In genomic region chr10:43137701-43137970, GRCh38 we compare ENCODE assay signal across 8 cellular contexts. TPM values are rescaled to one million over a fixed set of nuclear protein-coding genes. Genes with fewer than 3 reads are reported as not detected.
DNase-seq lines count a peak whose midpoint lies in the region; ATAC-seq and TF ChIP-seq lines count a peak whose summit lies in the region.

No MANE protein-coding gene starts in this region.

- 0 to 1% methylated on average over 28 of the region's 28 CpGs for WGBS in esophagus, 2 donors

- POLR2A ChIA-PET in BJ (lab: Charles Lee): no interaction called here

- no peaks in the 10 kb centered on the region for H3K27me3 Mint-ChIP-seq in stimulated activated naive CD8-positive, alpha-beta T cell treated with anti-CD3 and anti-CD28 coated beads, Interleukin-15, amount 100 ng/mL, for 72 hours

- no peaks in the 10 kb centered on the region for H3K9me3 ChIP-seq in esophagus (ENCODE audit: control insufficient read depth in 2 of 2, insufficient read depth in 1 of 2, low read depth in 1 of 2, low read length in 1 of 2)
- H3K9me3 ChIP-seq in mucosa of descending colon: no peaks in the 10 kb centered on the region

- CTCF ChIA-PET in BJ (lab: Yijun Ruan, JAX): interaction anchor here (0.7 to 1.7 kb wide), 3 partner anchors 23 to 67 kb away, joined by 3 to 4 read pairs (median 4); no protein-coding TSS in a partner anchor

- peak overlapping the region; percentile 73 for H3K4me3 ChIP-seq in BJ (ENCODE audit: low read depth, low read length)
- peak overlapping the region; percentile 84 for H3K4me3 ChIP-seq in Jurkat, Clone E6-1 (ENCODE audit: low read length)
- peak overlapping the region; percentile 81 to 96 for H3K4me3 ChIP-seq in esophagus (ENCODE audit: low read depth in 1 of 2, low read length in 2 of 2)
- H3K4me3 ChIP-seq in mucosa of descending colon: peak overlapping the region; percentile 62

- H3K4me1 ChIP-seq in esophagus (ENCODE audit: control insufficient read depth in 2 of 2, insufficient read depth in 2 of 2, low read length in 1 of 2) (no peaks in the 10 kb centered on the region), mucosa of descending colon (ENCODE audit: low read depth) (peaks cover 13% of the 10 kb centered on the region)

- intact Hi-C loops in mucosa of descending colon (cut with DNase I, micrococcal nuclease): no loop called here

- peak overlapping the region; percentile 87 to 95 for H3K27ac ChIP-seq in esophagus (ENCODE audit: low read depth in 2 of 2, low read length in 1 of 2)

- H3K4me3 Mint-ChIP-seq in stimulated activated naive CD8-positive, alpha-beta T cell treated with anti-CD3 and anti-CD28 coated beads, Interleukin-15, amount 100 ng/mL, for 72 hours: peak overlapping the region; percentile 99

- H3K36me3 ChIP-seq in BJ (ENCODE audit: control insufficient read depth, insufficient read depth, low read length) (no peaks in the 10 kb centered on the region), esophagus (ENCODE audit: control insufficient read depth in 2 of 2, insufficient read depth in 2 of 2, low read length in 1 of 2) (no peaks in the 10 kb centered on the region), mucosa of descending colon (ENCODE audit: low read depth) (no peaks in the 10 kb centered on the region)

- TF ChIP-seq CTCF in BJ (IDR thresholded peaks at IDR 0.05; ENCODE audit: insufficient read depth, low read depth, low read length) (no peak), mucosa of descending colon (IDR thresholded peaks at IDR 0.05) (no peak)

- DNase-seq in BJ (ENCODE audit: low read depth) (no peak), mucosa of descending colon (peak; percentile 37 to 64 (median 63)), NOMO-1 treated with dmso at 0.1 percent for 144 hours (lab: John Stamatoyannopoulos, UW; ENCODE audit: unreplicated experiment) (no peak)
- no peak for DNase-seq in Jurkat, Clone E6-1 (ENCODE audit: low read depth, low spot score)
- DNase-seq in activated CD4-positive, alpha-beta T cell treated with anti-CD3 and anti-CD28 coated beads, Interleukin-2, amount 50 U/mL, for 4 hours: peak; percentile 24 to 29
- DNase-seq in stimulated activated naive CD8-positive, alpha-beta T cell treated with anti-CD3 and anti-CD28 coated beads, Interleukin-15, amount 100 ng/mL, for 72 hours: peak; percentile 42 to 52

- no peaks in the 10 kb centered on the region for H3K9me3 Mint-ChIP-seq in stimulated activated naive CD8-positive, alpha-beta T cell treated with anti-CD3 and anti-CD28 coated beads, Interleukin-15, amount 100 ng/mL, for 72 hours

- H3K27me3 ChIP-seq in BJ (ENCODE audit: control insufficient read depth, insufficient read depth, low read length) (no peaks in the 10 kb centered on the region), esophagus (ENCODE audit: control insufficient read depth in 1 of 2, insufficient read depth in 2 of 2, low read length in 2 of 2) (no peaks in the 10 kb centered on the region)

- H3K4me1 Mint-ChIP-seq in stimulated activated naive CD8-positive, alpha-beta T cell treated with anti-CD3 and anti-CD28 coated beads, Interleukin-15, amount 100 ng/mL, for 72 hours: peaks cover 67% of the 10 kb centered on the region

- peak; percentile 11 for ATAC-seq in GM19395 (IDR thresholded peaks at IDR 0.05; ENCODE audit: unreplicated experiment)
- ATAC-seq in mucosa of descending colon: peak; percentile 42
- peak; percentile 44 for ATAC-seq in stimulated activated naive CD8-positive, alpha-beta T cell treated with anti-CD3 and anti-CD28 coated beads, Interleukin-15, amount 100 ng/mL, for 72 hours

- peak overlapping the region; percentile 97 to 98 for H3K27ac Mint-ChIP-seq in stimulated activated naive CD8-positive, alpha-beta T cell treated with anti-CD3 and anti-CD28 coated beads, Interleukin-15, amount 100 ng/mL, for 72 hours

RNA-seq across cellular contexts. Expression of gene CSGALNACT2, which starts 0.6 kb away (rescaled TPM):
- 14.1 and 24.9 TPM in 2 replicates for polyA plus RNA-seq in BJ (2011; rRNA removed)
- polyA minus RNA-seq in BJ (2011; rRNA and poly(A)+ RNA removed): 10.0 and 10.4 TPM in 2 replicates
- 22.8 TPM for polyA plus RNA-seq in Jurkat, Clone E6-1 (2012; ENCODE audit: insufficient read depth, insufficient read length)
- polyA plus RNA-seq in esophagus: 1 to 10 TPM; 2.0 to 3.4 TPM
- total RNA-seq in mucosa of descending colon: 10 to 100 TPM in 1 of 3 donors, 1 to 10 TPM in 2; 3.9 to 20.1 (median 7.4) TPM

Comparison
In these comparisons a context has a peak if more than half of its experiments do, and no peak if none do; other contexts are left out.
1. DNase-seq: peak in activated CD4-positive, alpha-beta T cell treated with anti-CD3 and anti-CD28 coated beads, Interleukin-2, amount 50 U/mL, for 4 hours (2 of 2), mucosa of descending colon (3 of 3) and stimulated activated naive CD8-positive, alpha-beta T cell treated with anti-CD3 and anti-CD28 coated beads, Interleukin-15, amount 100 ng/mL, for 72 hours (2 of 2); none in BJ (single experiment), Jurkat, Clone E6-1 (single experiment) and NOMO-1 treated with dmso at 0.1 percent for 144 hours (single experiment).
2. Peak in every context shown above with its lines, with median percentiles within 50 percentile points of each other: H3K4me3 ChIP-seq and ATAC-seq.